Comparison of ENCODE assay signal across 7 cellular contexts in the genomic region with DNA sequence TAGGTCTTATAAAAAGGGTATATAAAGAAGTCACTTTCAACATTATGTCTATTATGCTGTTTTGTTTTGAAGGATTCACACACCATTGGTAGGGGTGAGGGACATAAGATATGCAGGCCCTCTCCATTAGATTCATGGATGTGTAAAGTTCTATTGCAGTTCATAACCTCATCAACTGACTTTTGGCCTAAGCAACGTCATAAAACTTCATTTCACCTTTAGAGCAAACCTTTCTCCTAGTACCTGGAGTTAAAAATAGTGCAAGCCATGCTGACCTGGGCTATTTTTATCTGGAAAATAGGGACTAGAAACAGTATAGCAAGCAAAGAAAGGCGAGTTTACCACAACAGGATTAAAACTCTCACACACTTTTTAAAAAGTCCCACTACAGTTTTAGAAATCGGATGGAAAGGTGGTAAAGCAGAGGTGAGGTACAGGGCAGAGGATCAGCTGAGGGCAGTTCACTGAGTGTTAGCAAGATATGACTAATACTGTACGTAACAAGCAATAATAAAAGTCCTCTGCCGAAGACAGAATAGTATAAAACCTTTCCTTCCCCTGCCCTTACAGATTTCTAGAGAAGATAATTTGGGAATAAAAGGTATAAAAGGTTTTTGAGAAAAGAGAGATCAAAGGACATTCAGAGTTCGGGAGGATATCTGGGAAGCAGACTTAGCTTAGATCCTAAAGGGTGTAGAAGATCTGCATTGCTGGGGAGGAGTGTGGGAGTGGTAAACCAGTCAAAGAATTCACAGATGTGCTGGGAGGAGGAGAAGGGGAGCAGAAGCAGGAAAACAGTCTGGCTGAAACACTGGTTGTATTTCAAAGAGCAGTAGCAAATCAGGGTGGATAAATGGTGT. TPM values are rescaled to one million over a fixed set of nuclear protein-coding genes. Genes with fewer than 3 reads are reported as not detected.
DNase-seq lines count a peak whose midpoint lies in the region; ATAC-seq lines count a peak whose summit lies in the region.

No MANE protein-coding gene starts in this region.

- peak overlapping the region; percentile 43 for H3K4me3 ChIP-seq in skeletal muscle satellite cell (ENCODE audit: low read length)

- H3K36me3 ChIP-seq in skeletal muscle satellite cell (ENCODE audit: insufficient read depth, low read length), result peaks cover 8% of the 10 kb centered on the region

- peaks cover 40% of the 10 kb centered on the region for H3K4me1 ChIP-seq in skeletal muscle satellite cell (ENCODE audit: control insufficient read depth, insufficient read depth, low read length)

- ATAC-seq in GM21381 (IDR thresholded peaks at IDR 0.05; ENCODE audit: unreplicated experiment) (peak; percentile 69), GM21515 (IDR thresholded peaks at IDR 0.05; ENCODE audit: unreplicated experiment) (no peak)

- DNase-seq in M059J (ENCODE audit: low read depth) (peak; percentile 51), fibroblast of peridontal ligament (ENCODE audit: extremely low read depth) (peak; percentile 53), NCI-H187 (lab: John Stamatoyannopoulos, UW) (no peak)
- DNase-seq in stimulated activated CD4-positive, alpha-beta T cell treated with anti-CD3 and anti-CD28 coated beads, Interleukin-12 subunit alpha, Interleukin-12 subunit beta, amount 100 ng/mL, for 4 hours, result no peak

- H3K9ac ChIP-seq in skeletal muscle satellite cell (ENCODE audit: low read depth, low read length), result peak overlapping the region; percentile 42

- H3K9me3 ChIP-seq in skeletal muscle satellite cell (replicated peaks; ENCODE audit: low read length), result no peaks in the 10 kb centered on the region

- H3K27me3 ChIP-seq in skeletal muscle satellite cell (ENCODE audit: control insufficient read depth, insufficient read depth, low read length), result no peaks in the 10 kb centered on the region

- H3K4me2 ChIP-seq in skeletal muscle satellite cell (ENCODE audit: low read length), result peak overlapping the region; percentile 67

RNA-seq across cellular contexts. Expression of a gene that starts 14.3 kb away (rescaled TPM):
- 28.5 and 43.5 TPM in 2 replicates for total RNA-seq in M059J (2014; rRNA removed; shearing (Covaris generic))
- total RNA-seq in skeletal muscle satellite cell (2012; rRNA removed), result 50.7 and 62.3 TPM in 2 replicates

Comparison
In these comparisons a context has a peak if more than half of its experiments do, and no peak if none do; other contexts are left out.
1. DNase-seq: peak in M059J (single experiment) and fibroblast of peridontal ligament (single experiment); none in NCI-H187 (0 of 2) and stimulated activated CD4-positive, alpha-beta T cell treated with anti-CD3 and anti-CD28 coated beads, Interleukin-12 subunit alpha, Interleukin-12 subunit beta, amount 100 ng/mL, for 4 hours (single experiment).